In the genomic region with DNA sequence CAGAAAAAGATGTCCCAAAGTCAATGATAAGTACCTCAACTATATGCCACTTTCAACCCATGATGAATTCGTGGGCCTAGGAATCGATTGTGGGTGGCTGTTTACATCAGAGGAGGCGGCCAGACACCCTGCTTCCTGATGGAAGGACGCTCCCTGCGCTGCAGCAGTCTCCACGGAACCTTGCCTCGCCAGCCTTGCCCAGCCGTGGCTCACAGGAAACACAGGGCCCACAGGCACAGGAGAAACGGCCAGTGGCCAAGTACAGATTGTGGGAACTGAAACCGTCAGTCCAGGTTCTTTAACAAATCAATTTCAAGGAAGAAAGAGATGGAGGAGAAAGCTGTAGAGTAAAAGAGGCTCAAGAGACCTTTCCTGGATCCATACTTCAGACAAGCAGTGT, we compare ENCODE assay signal across 16 cellular contexts.
DNase-seq lines count a peak whose midpoint lies in the region; ATAC-seq and TF ChIP-seq lines count a peak whose summit lies in the region.
"Had no signal": no experiment of that assay in that cellular context is flagged by ENCODE, and none has a peak within 500 bp of the region (broad histone marks: within the 10 kb centered on the region; RNA-seq: fewer than 3 reads in every experiment).

No MANE protein-coding gene starts in this region.

- WGBS in esophagus muscularis mucosa: 78% methylated on average over 10 of the region's 10 CpGs
- 84% methylated on average over 10 of the region's 10 CpGs for WGBS in right cardiac atrium

- intact Hi-C loops in esophagus muscularis mucosa (cut with DNase I) (no loop called here), vagina (cut with DNase I) (no loop called here), right cardiac atrium (cut with DNase I) (no loop called here)

- no peak for TF ChIP-seq EP300 in esophagus muscularis mucosa (IDR thresholded peaks at IDR 0.05)

- peaks cover 0 to 10% (median 0%) of the 10 kb centered on the region in 11 experiments; a peak in 8 of 22 replicates for H3K9me3 ChIP-seq in BLaER1 treated with 17β-estradiol and CSF1 and Interleukin-3, amounts not matched to agents 10 nM and 100 nM (replicated peaks in 1 of 11)
- no peaks in the 10 kb centered on the region for H3K9me3 ChIP-seq in esophagus muscularis mucosa
- H3K9me3 ChIP-seq in vagina: no peaks in the 10 kb centered on the region
- H3K9me3 ChIP-seq in right cardiac atrium (ENCODE audit: control insufficient read depth, low read length): no peaks in the 10 kb centered on the region
- H3K9me3 ChIP-seq: Caco-2 had no signal

- ATAC-seq in HG03039 (IDR thresholded peaks at IDR 0.05; ENCODE audit: unreplicated experiment) (no peak), GM19455 (IDR thresholded peaks at IDR 0.05; ENCODE audit: unreplicated experiment) (no peak), right cardiac atrium (no peak)
- ATAC-seq: CD8-positive, alpha-beta T cell had no signal

- no peak overlapping the region for H3K9ac ChIP-seq in BLaER1 treated with 17β-estradiol and CSF1 and Interleukin-3, amounts not matched to agents 10 nM and 100 nM
- H3K9ac ChIP-seq: GM23248 had no signal

- TF ChIP-seq POLR2A in esophagus muscularis mucosa (IDR thresholded peaks at IDR 0.05; ENCODE audit: low read depth) (no peak), vagina (IDR thresholded peaks at IDR 0.05) (no peak)

- no peak overlapping the region for H3K27ac ChIP-seq in BLaER1 treated with 17β-estradiol and CSF1 and Interleukin-3, amounts not matched to agents 10 nM and 100 nM
- H3K27ac ChIP-seq in esophagus muscularis mucosa (replicated peaks in 1 of 4) (no peak overlapping the region), vagina (no peak overlapping the region), right cardiac atrium (ENCODE audit: low read length) (no peak overlapping the region)
- H3K27ac ChIP-seq: GM23248 had no signal

- H3K4me3 ChIP-seq in BLaER1 treated with 17β-estradiol and CSF1 and Interleukin-3, amounts not matched to agents 10 nM and 100 nM: no peak overlapping the region
- H3K4me3 ChIP-seq in esophagus muscularis mucosa (no peak overlapping the region), vagina (no peak overlapping the region), right cardiac atrium (ENCODE audit: low read length) (no peak overlapping the region)
- H3K4me3 ChIP-seq: GM23248 had no signal

- peaks cover 8 to 15% (median 11%) of the 10 kb centered on the region in 10 experiments for H3K4me1 ChIP-seq in BLaER1 treated with 17β-estradiol and CSF1 and Interleukin-3, amounts not matched to agents 10 nM and 100 nM
- H3K4me1 ChIP-seq in esophagus muscularis mucosa: no peaks in the 10 kb centered on the region
- H3K4me1 ChIP-seq in vagina: no peaks in the 10 kb centered on the region
- no peaks in the 10 kb centered on the region for H3K4me1 ChIP-seq in right cardiac atrium (ENCODE audit: control insufficient read depth, insufficient read depth, low read length)
- H3K4me1 ChIP-seq: Caco-2 had no signal

- peaks cover 12 to 78% (median 21%) of the 10 kb centered on the region in 11 experiments; a peak in 20 of 22 replicates for H3K36me3 ChIP-seq in BLaER1 treated with 17β-estradiol and CSF1 and Interleukin-3, amounts not matched to agents 10 nM and 100 nM
- H3K36me3 ChIP-seq in esophagus muscularis mucosa: peaks cover 0 to 32% (median 8%) of the 10 kb centered on the region in 4 donors
- H3K36me3 ChIP-seq in vagina: peaks cover 0 to 12% of the 10 kb centered on the region in 2 donors

- no peaks in the 10 kb centered on the region for H3K27me3 ChIP-seq in BLaER1 treated with 17β-estradiol and CSF1 and Interleukin-3, amounts not matched to agents 10 nM and 100 nM
- H3K27me3 ChIP-seq in esophagus muscularis mucosa: no peaks in the 10 kb centered on the region
- H3K27me3 ChIP-seq in vagina: no peaks in the 10 kb centered on the region
- no peaks in the 10 kb centered on the region for H3K27me3 ChIP-seq in right cardiac atrium (ENCODE audit: control insufficient read depth, insufficient read depth)

- TF ChIP-seq CTCF in esophagus muscularis mucosa (IDR thresholded peaks at IDR 0.05) (no peak), vagina (IDR thresholded peaks at IDR 0.05) (no peak)

- H4K20me1 ChIP-seq in BLaER1 treated with 17β-estradiol and CSF1 and Interleukin-3, amounts not matched to agents 10 nM and 100 nM: no peaks in the 10 kb centered on the region

- H3K4me2 ChIP-seq in BLaER1 treated with 17β-estradiol and CSF1 and Interleukin-3, amounts not matched to agents 10 nM and 100 nM: peak overlapping the region in 10 of 11 experiments; percentile 7 to 58 (median 36); a peak in 18 of 22 replicates

- DNase-seq in MV-4-11 (lab: John Stamatoyannopoulos, UW) (peak; percentile 13), esophagus muscularis mucosa (ENCODE audit: extremely low spot score) (peak; percentile 78), vagina (ENCODE audit: extremely low spot score in 2 of 2) (no peak), right cardiac atrium (no peak)
- DNase-seq: C1 segment of cervical spinal cord; Caco-2; CD8-positive, alpha-beta T cell; DMS 273 treated with DMSO at 0.1 percent for 48 hours; DMS79 treated with DMSO at 0.1 percent for 48 hours; GF-D8; GM23248; H7; HCEC 1CT had no signal

Comparison
In these comparisons a context has a peak if more than half of its experiments do, and no peak if none do; other contexts are left out.
1. DNase-seq: peak in MV-4-11 (single experiment) and esophagus muscularis mucosa (single experiment); none in vagina (0 of 2) and right cardiac atrium (0 of 3).